Comparison of ENCODE assay signal across 19 cellular contexts in genomic region chrX:5672099-5672498, GRCh38.
"Had no signal": no experiment of that assay in that cellular context is flagged by ENCODE, and none has a peak within 500 bp of the region (broad histone marks: within the 10 kb centered on the region; RNA-seq: fewer than 3 reads in every experiment).

No MANE protein-coding gene starts in this region.

- H3K36me3 Mint-ChIP-seq: activated naive CD8-positive, alpha-beta T cell treated with anti-CD3 and anti-CD28 coated beads for 36 hours; immature natural killer cell; natural killer cell; type B pancreatic cell had no signal

- H3K4me1 Mint-ChIP-seq: activated naive CD8-positive, alpha-beta T cell treated with anti-CD3 and anti-CD28 coated beads for 36 hours; activated T-helper 17 cell treated with anti-CD3 and anti-CD28 coated beads, Interleukin-2, amount 50 U/mL, for 72 hours; immature natural killer cell; natural killer cell had no signal

- ATAC-seq: activated T-helper 17 cell treated with anti-CD3 and anti-CD28 coated beads, Interleukin-2, amount 50 U/mL, for 72 hours; effector memory CD8-positive, alpha-beta T cell; left ventricle myocardium superior; natural killer cell had no signal

- DNase-seq: activated CD8-positive, alpha-beta memory T cell treated with anti-CD3 and anti-CD28 coated beads, Interleukin-2, amount 50 U/mL, for 4 hours; activated naive CD8-positive, alpha-beta T cell treated with anti-CD3 and anti-CD28 coated beads for 36 hours; activated T-cell treated with anti-CD3 and anti-CD28 coated beads, Interleukin-2, amount 50 U/mL, for 24 hours; amniotic stem cell; colonic mucosa; dorsolateral prefrontal cortex; effector memory CD8-positive, alpha-beta T cell; glutamatergic neuron; immature natural killer cell; kidney glomerular epithelial cell; left ventricle myocardium superior; mammary epithelial cell; midbrain; natural killer cell; spleen; stimulated activated CD4-positive, alpha-beta T cell treated with anti-CD3 and anti-CD28 coated beads, Interleukin-4, amount 100 ng/mL, for 1 hour; stimulated activated naive CD4-positive, alpha-beta T cell treated with Interleukin-2 at 50 U/mL for 16 hours had no signal

- H3K27ac Mint-ChIP-seq: activated naive CD8-positive, alpha-beta T cell treated with anti-CD3 and anti-CD28 coated beads for 36 hours; activated T-cell treated with anti-CD3 and anti-CD28 coated beads, Interleukin-2, amount 50 U/mL, for 24 hours; activated T-helper 17 cell treated with anti-CD3 and anti-CD28 coated beads, Interleukin-2, amount 50 U/mL, for 72 hours; effector memory CD8-positive, alpha-beta T cell; immature natural killer cell; natural killer cell; type B pancreatic cell had no signal

- H3K4me3 Mint-ChIP-seq: activated naive CD8-positive, alpha-beta T cell treated with anti-CD3 and anti-CD28 coated beads for 36 hours; activated T-cell treated with anti-CD3 and anti-CD28 coated beads, Interleukin-2, amount 50 U/mL, for 24 hours; activated T-helper 17 cell treated with anti-CD3 and anti-CD28 coated beads, Interleukin-2, amount 50 U/mL, for 72 hours; effector memory CD8-positive, alpha-beta T cell; immature natural killer cell; natural killer cell; type B pancreatic cell had no signal

- H3K27me3 Mint-ChIP-seq: activated naive CD8-positive, alpha-beta T cell treated with anti-CD3 and anti-CD28 coated beads for 36 hours; activated T-cell treated with anti-CD3 and anti-CD28 coated beads, Interleukin-2, amount 50 U/mL, for 24 hours; activated T-helper 17 cell treated with anti-CD3 and anti-CD28 coated beads, Interleukin-2, amount 50 U/mL, for 72 hours; effector memory CD8-positive, alpha-beta T cell; type B pancreatic cell had no signal

- H3K9me3 Mint-ChIP-seq: activated T-helper 17 cell treated with anti-CD3 and anti-CD28 coated beads, Interleukin-2, amount 50 U/mL, for 72 hours; type B pancreatic cell had no signal
